ENCODE assay signal across 22 cellular contexts in the genomic region with DNA sequence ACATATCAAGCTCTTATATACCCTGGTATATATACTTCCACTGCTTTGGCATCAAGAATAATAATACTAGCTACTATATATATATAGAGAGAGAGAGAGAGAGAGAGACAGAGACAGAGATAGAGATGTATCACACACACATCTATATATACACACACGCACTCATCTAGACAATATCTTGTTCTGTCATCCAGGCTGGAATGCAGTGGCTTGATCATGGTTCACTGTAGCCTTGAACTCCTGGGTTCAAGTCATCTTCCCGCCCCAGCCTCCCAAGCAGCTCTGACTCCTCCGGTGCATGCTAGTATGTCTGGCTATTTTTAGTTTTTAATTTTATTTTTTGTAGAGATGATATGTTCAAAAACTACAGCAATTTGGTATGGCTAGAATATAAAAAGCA.
"Had no signal": no experiment of that assay in that cellular context is flagged by ENCODE, and none has a peak within 500 bp of the region (broad histone marks: within the 10 kb centered on the region; RNA-seq: fewer than 3 reads in every experiment).

No MANE protein-coding gene starts in this region.

- H3K9me3 ChIP-seq: MG63, SJSA1 had no signal

- H3K4me3 ChIP-seq: MG63, SJSA1, SK-N-MC had no signal

- DNase-seq: Karpas-422, KG1, MG63, NCI-H1092, NCI-H1105 treated with DMSO at 0.1 percent for 48 hours, NCI-H1436, NCI-H187, NCI-H2029, NCI-H2081 treated with DMSO at 0.1 percent for 48 hours, NCI-H2171, NCI-H226, NCI-H446, NCI-H510A, NCI-H524 treated with DMSO at 0.1 percent for 48 hours, NCI-H69, NCI-H774, Right ventricle myocardium superior, RPMI8226, SIG-M5 had no signal

- H3K27ac ChIP-seq: HL-60, SJSA1, SK-N-MC had no signal

- H3K4me1 ChIP-seq: SJSA1 had no signal

- H3K27me3 ChIP-seq: MG63, SJSA1 had no signal
